8 cellular contexts compared by ENCODE assay signal in the genomic region with DNA sequence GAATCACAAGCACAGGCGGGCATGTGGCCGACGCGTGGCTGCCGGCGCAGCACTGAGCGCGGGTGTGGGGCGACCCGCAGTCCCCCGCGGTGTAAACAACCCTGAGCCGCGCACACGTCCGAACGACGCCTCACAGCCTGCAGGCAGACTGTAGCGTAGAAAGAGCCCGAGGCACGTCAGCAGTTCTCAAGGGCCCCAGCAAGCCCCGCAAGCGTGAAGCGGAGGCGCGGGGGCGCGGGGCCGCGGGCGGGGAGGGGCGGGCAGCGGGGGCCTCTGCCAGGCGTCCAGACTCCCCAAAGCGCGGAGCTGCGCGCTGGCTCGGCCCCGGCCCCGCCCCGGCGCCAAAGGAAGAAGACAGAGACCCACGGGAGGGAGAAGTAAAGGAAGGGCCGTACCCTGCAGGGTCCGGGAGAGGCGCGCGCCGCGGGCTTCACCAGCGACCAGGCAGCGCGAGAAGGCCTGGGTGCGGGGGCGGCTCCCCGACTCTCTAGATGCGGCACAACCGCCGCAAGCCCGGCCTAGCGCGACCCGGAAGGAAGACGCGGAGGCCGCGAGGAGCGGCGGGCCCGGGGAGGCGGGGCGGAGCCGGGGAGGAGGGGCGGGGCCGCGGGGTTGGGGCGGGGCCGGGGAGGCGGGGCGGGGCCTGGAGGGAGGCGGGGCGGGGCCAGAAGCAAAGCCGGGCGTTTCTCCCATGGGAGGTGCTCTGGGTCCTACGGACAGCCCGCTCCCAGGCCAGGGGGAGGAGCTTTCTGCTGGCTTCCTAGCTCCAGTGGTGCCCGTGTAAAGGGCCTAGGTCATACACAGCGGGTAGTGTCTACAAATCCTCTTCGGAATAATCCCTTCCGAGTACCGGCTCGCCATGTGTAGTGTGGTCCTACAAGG. TPM values are rescaled to one million over a fixed set of nuclear protein-coding genes. Genes with fewer than 3 reads are reported as not detected.
DNase-seq lines count a peak whose midpoint lies in the region; ATAC-seq and TF ChIP-seq lines count a peak whose summit lies in the region.

FBXL4 (minus strand) TSS at position 536 of the 882 bp plus-strand sequence. CDS start 20,958 bp downstream, outside the sequence.

- H3K9me3 Mint-ChIP-seq in activated naive CD4-positive, alpha-beta T cell treated with anti-CD3 and anti-CD28 coated beads, Interleukin-2, amount 50 U/mL, for 24 hours, result peaks cover under 1% of the 10 kb centered on the region
- H3K9me3 Mint-ChIP-seq in glutamatergic neuron (ENCODE audit: unreplicated experiment), result peaks cover 3% of the 10 kb centered on the region

- H2AFZ ChIP-seq in MM.1S (ENCODE audit: low read length), result peak within 1 kb of the TSS; percentile 92
- H2AFZ ChIP-seq in osteoblast (ENCODE audit: low read length), result peak within 1 kb of the TSS; percentile 96

- no peaks in the 10 kb centered on the region for H3K9me2 ChIP-seq in MM.1S (replicated peaks; ENCODE audit: insufficient read depth, low read length)

- H3K27me3 ChIP-seq in HAP-1 (ENCODE audit: low read depth) (no peaks in the 10 kb centered on the region), MM.1S (replicated peaks; ENCODE audit: insufficient read depth, low read length) (no peaks in the 10 kb centered on the region), osteoblast (ENCODE audit: insufficient read depth, low read length) (no peaks in the 10 kb centered on the region), thoracic aorta (replicated peaks; ENCODE audit: insufficient read depth) (no peaks in the 10 kb centered on the region)

- TF ChIP-seq CTCF in MM.1S (IDR thresholded peaks at IDR 0.05; ENCODE audit: low read length) (no peak), glutamatergic neuron (IDR thresholded peaks at IDR 0.05; ENCODE audit: partially characterized antibody, unreplicated experiment) (no peak), osteoblast (IDR thresholded peaks at IDR 0.05; ENCODE audit: extremely low read depth, low read depth, low read length) (no peak), thoracic aorta (IDR thresholded peaks at IDR 0.05) (no peak)

- in situ Hi-C loops in HAP-1 (cut with MboI; ENCODE audit: low sequenced_read_pairs), result no loop called here

- H4K20me1 ChIP-seq in MM.1S (ENCODE audit: insufficient read depth, low read length) (no peaks in the 10 kb centered on the region), osteoblast (ENCODE audit: insufficient read depth, low read length) (peaks cover 9% of the 10 kb centered on the region)

- no peaks in the 10 kb centered on the region for H3K27me3 Mint-ChIP-seq in activated naive CD4-positive, alpha-beta T cell treated with anti-CD3 and anti-CD28 coated beads, Interleukin-2, amount 50 U/mL, for 24 hours
- peaks cover 11% of the 10 kb centered on the region for H3K27me3 Mint-ChIP-seq in glutamatergic neuron (ENCODE audit: unreplicated experiment)

- no peaks in the 10 kb centered on the region for H3K9me3 ChIP-seq in HAP-1
- no peaks in the 10 kb centered on the region for H3K9me3 ChIP-seq in MM.1S (replicated peaks; ENCODE audit: insufficient read depth, low read length)
- no peaks in the 10 kb centered on the region for H3K9me3 ChIP-seq in osteoblast (ENCODE audit: low read depth, low read length)
- no peaks in the 10 kb centered on the region for H3K9me3 ChIP-seq in thoracic aorta

- H3K4me3 ChIP-seq in HAP-1, result peak within 1 kb of the TSS; percentile 67
- H3K4me3 ChIP-seq in MM.1S (ENCODE audit: low read length), result peak within 1 kb of the TSS; percentile 98
- peak within 1 kb of the TSS; percentile 88 for H3K4me3 ChIP-seq in osteoblast (ENCODE audit: insufficient read depth, low read length)
- H3K4me3 ChIP-seq in thoracic aorta, result peak within 1 kb of the TSS; percentile 95

- peak within 1 kb of the TSS; percentile 83 for H3K9ac ChIP-seq in MM.1S (ENCODE audit: low read length)

- peaks cover 9% of the 10 kb centered on the region; the same call in 1 of the 2 replicates for H3F3A ChIP-seq in MM.1S (ENCODE audit: insufficient read depth, low read length)

- peak within 1 kb of the TSS; percentile 96 for H3K4me3 Mint-ChIP-seq in activated naive CD4-positive, alpha-beta T cell treated with anti-CD3 and anti-CD28 coated beads, Interleukin-2, amount 50 U/mL, for 24 hours
- peak within 1 kb of the TSS; percentile 90 for H3K4me3 Mint-ChIP-seq in glutamatergic neuron (ENCODE audit: unreplicated experiment)

- peaks cover 6% of the 10 kb centered on the region for H3K36me3 Mint-ChIP-seq in activated naive CD4-positive, alpha-beta T cell treated with anti-CD3 and anti-CD28 coated beads, Interleukin-2, amount 50 U/mL, for 24 hours
- H3K36me3 Mint-ChIP-seq in glutamatergic neuron (ENCODE audit: unreplicated experiment), result peaks cover 18% of the 10 kb centered on the region

- peak; percentile 44 for DNase-seq in GM04504 (ENCODE audit: low read depth)
- peak; percentile 83 to 95 for DNase-seq in HAP-1 (ENCODE audit: low spot score in 2 of 2)
- peak; percentile 77 for DNase-seq in MM.1S
- DNase-seq in SKM-1 (lab: John Stamatoyannopoulos, UW; ENCODE audit: unreplicated experiment), result peak; percentile 69
- DNase-seq in glutamatergic neuron, result peak; percentile 84
- DNase-seq in osteoblast (ENCODE audit: insufficient read length, low spot score, missing footprints), result peak; percentile 96
- peak; percentile 33 for DNase-seq in thoracic aorta (ENCODE audit: low spot score)

- H3K4me2 ChIP-seq in MM.1S (ENCODE audit: low read depth, low read length), result peak within 1 kb of the TSS; percentile 95
- H3K4me2 ChIP-seq in osteoblast (ENCODE audit: insufficient read depth, low read length), result peak within 1 kb of the TSS; percentile 99

- H3K79me2 ChIP-seq in MM.1S (ENCODE audit: low read length) (peaks cover 45% of the 10 kb centered on the region), osteoblast (ENCODE audit: insufficient read depth, low read length) (peaks cover 45% of the 10 kb centered on the region)

- peak; percentile 86 for ATAC-seq in thoracic aorta (ENCODE audit: insufficient number of reproducible peaks, low FRiP score, low read depth)

- peaks cover 49% of the 10 kb centered on the region for H3K4me1 Mint-ChIP-seq in activated naive CD4-positive, alpha-beta T cell treated with anti-CD3 and anti-CD28 coated beads, Interleukin-2, amount 50 U/mL, for 24 hours
- peaks cover 24% of the 10 kb centered on the region for H3K4me1 Mint-ChIP-seq in glutamatergic neuron (ENCODE audit: low read depth, unreplicated experiment)

- H3K27ac ChIP-seq in MM.1S (ENCODE audit: low read length), result peak within 1 kb of the TSS; percentile 81
- H3K27ac ChIP-seq in osteoblast (ENCODE audit: low read depth, low read length), result peak within 1 kb of the TSS; percentile 84
- peak within 1 kb of the TSS; percentile 81 to 83 for H3K27ac ChIP-seq in thoracic aorta

- peak within 1 kb of the TSS; percentile 94 for H3K27ac Mint-ChIP-seq in activated naive CD4-positive, alpha-beta T cell treated with anti-CD3 and anti-CD28 coated beads, Interleukin-2, amount 50 U/mL, for 24 hours
- H3K27ac Mint-ChIP-seq in glutamatergic neuron (ENCODE audit: unreplicated experiment), result peak within 1 kb of the TSS; percentile 90

- H3K4me1 ChIP-seq in HAP-1 (peaks cover 34% of the 10 kb centered on the region), MM.1S (ENCODE audit: low read length) (peaks cover 12% of the 10 kb centered on the region; the same call in 1 of the 2 replicates), osteoblast (ENCODE audit: insufficient read depth, low read length) (peaks cover 16% of the 10 kb centered on the region), thoracic aorta (ENCODE audit: control insufficient read depth in 1 of 2, low read depth in 2 of 2) (peaks cover 16 to 21% of the 10 kb centered on the region in 2 donors)

- no peaks in the 10 kb centered on the region for H3K36me3 ChIP-seq in HAP-1 (replicated peaks)
- H3K36me3 ChIP-seq in MM.1S (replicated peaks; ENCODE audit: insufficient read depth, low read length), result no peaks in the 10 kb centered on the region
- H3K36me3 ChIP-seq in osteoblast (ENCODE audit: insufficient read depth, low read length), result no peaks in the 10 kb centered on the region
- H3K36me3 ChIP-seq in thoracic aorta, result no peaks in the 10 kb centered on the region

RNA-seq across cellular contexts. Expression of gene FBXL4, which starts in this region (rescaled TPM):
- total RNA-seq in glutamatergic neuron (ENCODE audit: unreplicated experiment) (30.9 TPM), osteoblast (18.8 and 21.8 TPM in 2 replicates), thoracic aorta (10 to 100 TPM; 18.3 to 31.7 TPM)

Comparison
In these comparisons a context has a peak if more than half of its experiments do, and no peak if none do; other contexts are left out.
1. Peak in every context shown above with its lines: DNase-seq, ATAC-seq, H3K4me3 ChIP-seq and H3K27ac ChIP-seq.
2. DNase-seq: peak in every context shown above with its lines; median percentile 96 in osteoblast; 89 in HAP-1; 84 in glutamatergic neuron; 77 in MM.1S; 69 in SKM-1; 44 in GM04504; 33 in thoracic aorta.